ENCODE assay signal across 8 cellular contexts in the genomic region with DNA sequence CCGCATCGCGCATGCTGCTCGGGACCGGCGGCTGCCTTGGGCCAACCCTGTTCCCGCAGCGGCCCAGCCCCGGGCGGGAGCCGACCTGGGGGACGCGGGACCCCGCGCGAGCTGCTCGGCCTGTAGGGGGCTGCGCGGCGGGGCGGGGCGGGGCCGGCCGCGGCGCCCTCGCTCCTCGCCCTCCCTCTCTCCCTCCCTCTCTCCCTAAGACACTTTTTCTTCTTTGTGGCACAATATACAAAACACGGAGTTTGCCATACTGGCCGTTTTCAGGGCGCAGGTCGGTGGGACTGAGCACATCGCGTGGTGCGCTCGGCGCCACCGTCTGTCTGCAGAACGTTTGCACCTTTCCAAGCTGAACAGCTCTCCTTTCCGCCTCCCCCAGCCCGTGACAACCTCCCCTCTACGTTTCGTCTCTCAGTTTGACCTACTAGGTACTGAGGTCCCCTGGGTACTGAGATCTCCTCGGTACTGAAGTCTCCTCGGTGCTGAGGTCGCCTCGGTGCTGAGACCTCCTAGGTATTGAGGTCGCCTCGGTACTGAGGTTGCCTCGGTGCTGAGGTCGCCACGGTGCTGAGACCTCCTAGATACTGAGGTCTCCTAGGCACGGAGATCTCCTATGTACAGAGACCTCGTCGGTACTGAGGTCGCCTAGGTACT.
DNase-seq lines count a peak whose midpoint lies in the region; ATAC-seq and TF ChIP-seq lines count a peak whose summit lies in the region.

No MANE protein-coding gene starts in this region.

- H3K4me1 ChIP-seq in esophagus muscularis mucosa (peaks cover 0 to 3% (median 0%) of the 10 kb centered on the region in 4 donors), stomach (no peaks in the 10 kb centered on the region), colonic mucosa (no peaks in the 10 kb centered on the region)

- H3K4me1 Mint-ChIP-seq in activated CD4-positive, alpha-beta T cell treated with anti-CD3 and anti-CD28 coated beads for 36 hours = peaks cover 3% of the 10 kb centered on the region

- H3K27me3 ChIP-seq in esophagus muscularis mucosa (no peaks in the 10 kb centered on the region), stomach (no peaks in the 10 kb centered on the region), colonic mucosa (no peaks in the 10 kb centered on the region)

- H3K36me3 ChIP-seq in esophagus muscularis mucosa = no peaks in the 10 kb centered on the region
- no peaks in the 10 kb centered on the region for H3K36me3 ChIP-seq in stomach
- no peaks in the 10 kb centered on the region for H3K36me3 ChIP-seq in colonic mucosa

- H3K27ac ChIP-seq in RWPE1 = 0 out of 2 replicates have a peak overlapping the region, but pooled peaks have one; percentile 35
- H3K27ac ChIP-seq in esophagus muscularis mucosa (replicated peaks in 1 of 4) = no peak overlapping the region
- peak overlapping the region in 2 of 5 donors; percentile 35 to 42 for H3K27ac ChIP-seq in stomach
- H3K27ac ChIP-seq in colonic mucosa = no peak overlapping the region

- H3K4me3 Mint-ChIP-seq in activated CD4-positive, alpha-beta T cell treated with anti-CD3 and anti-CD28 coated beads for 36 hours = peak overlapping the region; percentile 73

- peak; percentile 13; the same call in 1 of the 2 replicates for TF ChIP-seq CTCF in RWPE1 (conservative IDR thresholded peaks at IDR 0.05; ENCODE audit: low read depth)
- TF ChIP-seq CTCF in esophagus muscularis mucosa (IDR thresholded peaks at IDR 0.05) = peak in 1 of 3 experiments; percentile 20
- no peak for TF ChIP-seq CTCF in stomach (IDR thresholded peaks at IDR 0.05)
- TF ChIP-seq CTCF in colonic mucosa (IDR thresholded peaks at IDR 0.05) = no peak

- no peak for TF ChIP-seq POLR2A in esophagus muscularis mucosa (IDR thresholded peaks at IDR 0.05; ENCODE audit: low read depth)
- TF ChIP-seq POLR2A in stomach (IDR thresholded peaks at IDR 0.05) = no peak

- no peaks in the 10 kb centered on the region for H3K9me3 Mint-ChIP-seq in activated CD4-positive, alpha-beta T cell treated with anti-CD3 and anti-CD28 coated beads for 36 hours (ENCODE audit: low read depth)

- H3K9ac ChIP-seq in colonic mucosa (ENCODE audit: low read depth in 2 of 2, low read length in 2 of 2) = no peak overlapping the region

- no peaks in the 10 kb centered on the region for H3K9me3 ChIP-seq in esophagus muscularis mucosa
- no peaks in the 10 kb centered on the region for H3K9me3 ChIP-seq in stomach
- H3K9me3 ChIP-seq in colonic mucosa = no peaks in the 10 kb centered on the region

- H3K4me3 ChIP-seq in esophagus muscularis mucosa = peak overlapping the region; percentile 42 to 59 (median 47)
- H3K4me3 ChIP-seq in stomach = peak overlapping the region; percentile 18 to 44 (median 33)
- no peak overlapping the region for H3K4me3 ChIP-seq in colonic mucosa

- TF ChIP-seq EP300 in esophagus muscularis mucosa (IDR thresholded peaks at IDR 0.05) (no peak), stomach (IDR thresholded peaks at IDR 0.05) (no peak)

- no peak for ATAC-seq in activated CD4-positive, alpha-beta T cell treated with anti-CD3 and anti-CD28 coated beads for 36 hours
- ATAC-seq in GM21737 (IDR thresholded peaks at IDR 0.05; ENCODE audit: unreplicated experiment) = no peak

- peak; percentile 23 for DNase-seq in activated CD4-positive, alpha-beta T cell treated with anti-CD3 and anti-CD28 coated beads for 36 hours
- no peak for DNase-seq in activated CD4-positive, alpha-beta T cell treated with anti-CD3 and anti-CD28 coated beads for 1 hour
- no peak for DNase-seq in RWPE1 (ENCODE audit: low spot score)
- peak; percentile 83 for DNase-seq in esophagus muscularis mucosa (ENCODE audit: extremely low spot score)
- no peak for DNase-seq in stomach
- DNase-seq in colonic mucosa = no peak
- no peak for DNase-seq in NCI-H2196 (lab: John Stamatoyannopoulos, UW; ENCODE audit: unreplicated experiment)

- CTCF ChIA-PET in activated CD4-positive, alpha-beta T cell treated with anti-CD3 and anti-CD28 coated beads for 36 hours (lab: Charles Lee) = no interaction called here
- CTCF ChIA-PET in RWPE1 (lab: Yijun Ruan, JAX) = no interaction called here

- H3K27ac Mint-ChIP-seq in activated CD4-positive, alpha-beta T cell treated with anti-CD3 and anti-CD28 coated beads for 36 hours = peak overlapping the region; percentile 81

- no peaks in the 10 kb centered on the region for H3K36me3 Mint-ChIP-seq in activated CD4-positive, alpha-beta T cell treated with anti-CD3 and anti-CD28 coated beads for 36 hours (ENCODE audit: low read depth)

- POLR2A ChIA-PET in activated CD4-positive, alpha-beta T cell treated with anti-CD3 and anti-CD28 coated beads for 36 hours (lab: Charles Lee) = no interaction called here
- POLR2A ChIA-PET in RWPE1 (lab: Yijun Ruan, JAX; ENCODE audit: low non-redundant PET) = no interaction called here

- WGBS in esophagus muscularis mucosa = 53% methylated on average over 34 of the region's 56 CpGs
- WGBS in stomach, 5 donors = 26 to 61% (median 40%) methylated on average over 1 to 50 of the region's 56 CpGs

- no peaks in the 10 kb centered on the region for H3K27me3 Mint-ChIP-seq in activated CD4-positive, alpha-beta T cell treated with anti-CD3 and anti-CD28 coated beads for 36 hours

- intact Hi-C loops in activated CD4-positive, alpha-beta T cell treated with anti-CD3 and anti-CD28 coated beads for 36 hours (cut with DNase I, micrococcal nuclease) = no loop called here
- intact Hi-C loops in esophagus muscularis mucosa (cut with DNase I) = no loop called here
- intact Hi-C loops in stomach (cut with DNase I; ENCODE audit: low total_unique reads) = no loop called here
- intact Hi-C loops in colonic mucosa (cut with DNase I) = no loop called here

Comparison
In these comparisons a context has a peak if more than half of its experiments do, and no peak if none do; other contexts are left out.
1. DNase-seq: peak in activated CD4-positive, alpha-beta T cell treated with anti-CD3 and anti-CD28 coated beads for 36 hours (single experiment) and esophagus muscularis mucosa (single experiment); none in activated CD4-positive, alpha-beta T cell treated with anti-CD3 and anti-CD28 coated beads for 1 hour (single experiment), RWPE1 (single experiment), stomach (single experiment), colonic mucosa (single experiment) and NCI-H2196 (single experiment).